Comparison of ENCODE assay signal across 24 cellular contexts in the genomic region with DNA sequence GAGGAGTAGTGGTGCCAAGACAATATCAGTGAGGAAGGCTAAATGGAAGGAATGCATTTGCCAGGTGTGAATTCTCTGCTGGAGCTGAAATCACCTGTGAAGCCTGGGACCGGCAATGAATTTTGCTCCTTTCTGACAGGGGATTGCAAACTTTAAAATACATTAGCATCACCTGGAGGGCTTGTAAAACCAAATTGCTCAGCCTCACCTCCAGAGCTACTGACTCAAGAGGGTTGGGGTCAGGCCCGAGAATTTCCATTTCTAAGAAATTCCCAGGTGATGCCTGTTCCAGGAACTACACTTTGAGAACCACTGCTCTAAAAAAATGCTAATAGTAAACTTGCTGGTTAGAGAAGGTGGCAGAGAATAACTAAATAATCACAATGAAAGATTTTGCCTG.
"Had no signal": no experiment of that assay in that cellular context is flagged by ENCODE, and none has a peak within 500 bp of the region (broad histone marks: within the 10 kb centered on the region; RNA-seq: fewer than 3 reads in every experiment).

No MANE protein-coding gene starts in this region.

- H3K27me3 ChIP-seq: ascending aorta, body of pancreas, breast epithelium had no signal

- H3K4me2 ChIP-seq: PC-9 had no signal

- H3K36me3 ChIP-seq: ascending aorta, breast epithelium had no signal

- H3K4me1 ChIP-seq: ascending aorta, body of pancreas, breast epithelium had no signal

- H3K4me3 ChIP-seq: body of pancreas, breast epithelium, PC-9 had no signal

- DNase-seq: activated B cell treated with CpG ODN at 0.5 μM for 24 hours; activated CD4-positive, alpha-beta T cell treated with anti-CD3 and anti-CD28 coated beads for 1 hour; activated CD4-positive, alpha-beta T cell treated with anti-CD3 and anti-CD28 coated beads for 48 hours; activated CD8-positive, alpha-beta T cell treated with anti-CD3 and anti-CD28 coated beads for 36 hours; activated effector memory CD4-positive, alpha-beta T cell treated with anti-CD3 and anti-CD28 coated beads, Interleukin-2, amount 50 U/mL, for 16 hours; activated naive CD4-positive, alpha-beta T cell treated with Interleukin-2 at 50 U/mL for 16 hours; activated naive CD8-positive, alpha-beta T cell treated with anti-CD3 and anti-CD28 coated beads, Interleukin-2, amount 10 ng/mL, durations not matched to agents 7 days and 5 days; activated T-cell treated with anti-CD3 and anti-CD28 coated beads, Interleukin-2, amount 50 U/mL, for 1 hour; activated T-cell treated with anti-CD3 and anti-CD28 coated beads, Interleukin-2, amount 50 U/mL, for 72 hours; Karpas-422; KBM-7; NCI-H1417 treated with DMSO at 0.1 percent for 48 hours; NCI-H187 treated with DMSO at 0.1 percent for 48 hours; NCI-H2081; NCI-H345; NCI-H524 treated with DMSO at 0.1 percent for 48 hours; SIG-M5; T-cell; T-helper 17 cell had no signal

- H3K27ac ChIP-seq: ascending aorta, body of pancreas, breast epithelium, PC-9, RWPE1 had no signal
